Comparison of ENCODE assay signal across 1 cellular context in the genomic region with DNA sequence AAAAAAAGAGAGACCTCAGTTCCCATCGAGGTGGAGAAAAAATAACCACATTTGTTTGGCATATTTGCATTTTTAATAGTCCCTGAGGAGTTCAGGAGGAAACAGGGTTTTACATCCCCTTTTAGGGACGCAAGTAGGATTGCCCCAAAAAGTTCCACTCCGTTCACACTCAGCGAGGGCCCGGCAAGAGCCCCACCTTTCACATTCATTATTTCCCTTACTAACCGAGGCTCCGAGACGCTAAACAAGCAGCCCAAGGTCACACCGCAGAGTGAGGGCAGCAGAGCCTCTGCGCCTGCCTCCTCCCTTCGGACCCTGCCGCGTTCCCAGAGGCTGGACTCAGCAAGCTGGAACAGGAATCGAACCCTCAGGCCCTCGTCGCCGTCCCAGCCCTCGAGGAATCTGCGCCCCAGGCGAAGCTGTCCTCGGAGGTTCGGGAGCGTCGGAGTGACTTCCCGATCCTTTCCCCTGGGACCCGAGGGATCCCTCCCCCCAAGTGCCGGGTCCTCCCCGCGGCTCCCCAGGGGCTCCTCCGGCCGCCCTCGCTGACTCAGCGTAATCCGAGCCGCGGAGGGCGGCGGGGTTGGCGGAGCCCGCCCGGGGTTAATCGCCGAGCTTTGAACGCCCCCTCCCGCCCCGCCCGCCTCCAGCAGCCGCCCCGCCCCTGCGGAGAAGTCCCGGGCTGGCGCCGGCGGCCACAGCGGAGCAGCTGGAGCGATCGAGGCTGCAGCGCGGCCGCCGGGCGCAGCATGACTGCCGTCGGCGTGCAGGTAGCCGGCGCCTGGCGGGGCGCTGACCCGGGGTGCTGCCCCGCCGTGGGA.
TF ChIP-seq lines count a peak whose summit lies in the region.

A gene with protein sequence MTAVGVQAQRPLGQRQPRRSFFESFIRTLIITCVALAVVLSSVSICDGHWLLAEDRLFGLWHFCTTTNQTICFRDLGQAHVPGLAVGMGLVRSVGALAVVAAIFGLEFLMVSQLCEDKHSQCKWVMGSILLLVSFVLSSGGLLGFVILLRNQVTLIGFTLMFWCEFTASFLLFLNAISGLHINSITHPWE (plus strand): TSS at position 700 of the 821 bp plus-strand sequence. CDS start 50 bp downstream, at position 750.

TF ChIP-seq in H1, 55 proteins besides CTCF, POLR2A, EP300 and RAD21:
- TF ChIP-seq TBP (IDR thresholded peaks at IDR 0.05; ENCODE audit: low read depth, low read length) (peak; percentile 20; the same call in 1 of the 2 replicates), PHF8 (conservative IDR thresholded peaks at IDR 0.05; ENCODE audit: low read depth, low read length) (peak; percentile 44; the same call in 1 of the 2 replicates), SIN3A (conservative IDR thresholded peaks at IDR 0.05 in 1 of 2, IDR thresholded peaks at IDR 0.05 in 1 of 2; ENCODE audit: low read depth in 1 of 2, low read length in 2 of 2) (no peak), SIRT6 (IDR thresholded peaks at IDR 0.05; ENCODE audit: low read length) (no peak), KDM5A (IDR thresholded peaks at IDR 0.05; ENCODE audit: low read length) (no peak), CHD2 (IDR thresholded peaks at IDR 0.05; ENCODE audit: low read length) (no peak), POLR2AphosphoS5 (IDR thresholded peaks at IDR 0.05; ENCODE audit: low read depth, low read length) (no peak; the same call in 1 of the 2 replicates), SP1 (IDR thresholded peaks at IDR 0.05; ENCODE audit: low read depth, low read length) (no peak), JUN (IDR thresholded peaks at IDR 0.05; ENCODE audit: low read depth, low read length) (0 out of 2 replicates have a peak, but pooled peaks have one; percentile 13), NRF1 (IDR thresholded peaks at IDR 0.05; ENCODE audit: low read depth, low read length) (no peak), RFX5 (IDR thresholded peaks at IDR 0.05; ENCODE audit: borderline replicate concordance, low read depth, low read length) (no peak), EGR1 (IDR thresholded peaks at IDR 0.05; ENCODE audit: borderline replicate concordance, low read depth, low read length) (no peak), TAF1 (IDR thresholded peaks at IDR 0.05; ENCODE audit: low read depth, low read length) (peak; percentile 45; the same call in 1 of the 2 replicates), BCL11A (IDR thresholded peaks at IDR 0.05; ENCODE audit: low read depth in 2 of 2, low read length in 2 of 2) (no peak), EZH2 (IDR thresholded peaks at IDR 0.05; ENCODE audit: low read depth, low read length, severe bottlenecking) (no peak), SP4 (IDR thresholded peaks at IDR 0.05; ENCODE audit: low read length) (no peak), YY1 (IDR thresholded peaks at IDR 0.05; ENCODE audit: low read depth, low read length) (no peak), CTBP2 (IDR thresholded peaks at IDR 0.05; ENCODE audit: borderline replicate concordance, insufficient read depth, insufficient read length, low read length) (no peak), MAFK (IDR thresholded peaks at IDR 0.05; ENCODE audit: low read depth, low read length) (peak; percentile 96), GABPA (IDR thresholded peaks at IDR 0.05; ENCODE audit: borderline replicate concordance, insufficient read depth, low read length) (no peak), CEBPB (IDR thresholded peaks at IDR 0.05; ENCODE audit: low read depth, low read length) (no peak), SAP30 (IDR thresholded peaks at IDR 0.05; ENCODE audit: insufficient read depth, insufficient replicate concordance, low read length) (no peak), ASH2L (IDR thresholded peaks at IDR 0.05; ENCODE audit: low read length) (no peak), SUZ12 (IDR thresholded peaks at IDR 0.05; ENCODE audit: low read length) (no peak), HDAC6 (IDR thresholded peaks at IDR 0.05; ENCODE audit: low read depth, low read length) (no peak), CHD1 (IDR thresholded peaks at IDR 0.05; ENCODE audit: low read depth, low read length) (no peak), RBBP5 (IDR thresholded peaks at IDR 0.05; ENCODE audit: borderline replicate concordance, low read depth, low read length) (peak; percentile 81; the same call in 1 of the 2 replicates), FOSL1 (IDR thresholded peaks at IDR 0.05; ENCODE audit: insufficient read depth, low read depth, low read length) (no peak), TCF12 (IDR thresholded peaks at IDR 0.05; ENCODE audit: low read depth, low read length) (no peak), JUND (IDR thresholded peaks at IDR 0.05; ENCODE audit: low read length) (no peak), RXRA (IDR thresholded peaks at IDR 0.05; ENCODE audit: insufficient read depth, low read depth, low read length) (no peak), ZNF274 (IDR thresholded peaks at IDR 0.05; ENCODE audit: borderline replicate concordance, extremely low read depth, low read length) (no peak), KDM4A (IDR thresholded peaks at IDR 0.05; ENCODE audit: low read depth, low read length, severe bottlenecking) (peak; percentile 25), KDM1A (IDR thresholded peaks at IDR 0.05; ENCODE audit: borderline replicate concordance, low read length) (peak; percentile 85; the same call in 1 of the 2 replicates), RNF2 (IDR thresholded peaks at IDR 0.05; ENCODE audit: borderline replicate concordance, low read depth, low read length, missing control alignments, poor library complexity, severe bottlenecking) (no peak), GTF2F1 (IDR thresholded peaks at IDR 0.05; ENCODE audit: borderline replicate concordance, low read depth, low read length) (no peak), TAF7 (optimal IDR thresholded peaks at IDR 0.05; ENCODE audit: borderline replicate concordance, low read depth, low read length) (no peak), BACH1 (IDR thresholded peaks at IDR 0.05; ENCODE audit: low read length) (peak; percentile 94), POU5F1 (IDR thresholded peaks at IDR 0.05; ENCODE audit: low read depth, low read length) (no peak), SIX5 (IDR thresholded peaks at IDR 0.05; ENCODE audit: low read depth, low read length) (no peak), CREB1 (IDR thresholded peaks at IDR 0.05) (no peak), NANOG (IDR thresholded peaks at IDR 0.05; ENCODE audit: insufficient read depth, low read depth, low read length, poor library complexity, severe bottlenecking) (peak; percentile 62), CBX5 (IDR thresholded peaks at IDR 0.05; ENCODE audit: low read depth, low read length) (no peak), CBX8 (IDR thresholded peaks at IDR 0.05; ENCODE audit: borderline replicate concordance, low read depth, low read length) (no peak), TEAD4 (IDR thresholded peaks at IDR 0.05; ENCODE audit: low read depth, low read length) (peak; percentile 2; the same call in 1 of the 2 replicates), SP2 (IDR thresholded peaks at IDR 0.05; ENCODE audit: low read length) (no peak), BRCA1 (IDR thresholded peaks at IDR 0.05; ENCODE audit: low read depth, low read length) (no peak)
- TF ChIP-seq, protein P1, sequence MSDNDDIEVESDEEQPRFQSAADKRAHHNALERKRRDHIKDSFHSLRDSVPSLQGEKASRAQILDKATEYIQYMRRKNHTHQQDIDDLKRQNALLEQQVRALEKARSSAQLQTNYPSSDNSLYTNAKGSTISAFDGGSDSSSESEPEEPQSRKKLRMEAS (IDR thresholded peaks at IDR 0.05) = peak; percentile 73
- TF ChIP-seq, protein P2, sequence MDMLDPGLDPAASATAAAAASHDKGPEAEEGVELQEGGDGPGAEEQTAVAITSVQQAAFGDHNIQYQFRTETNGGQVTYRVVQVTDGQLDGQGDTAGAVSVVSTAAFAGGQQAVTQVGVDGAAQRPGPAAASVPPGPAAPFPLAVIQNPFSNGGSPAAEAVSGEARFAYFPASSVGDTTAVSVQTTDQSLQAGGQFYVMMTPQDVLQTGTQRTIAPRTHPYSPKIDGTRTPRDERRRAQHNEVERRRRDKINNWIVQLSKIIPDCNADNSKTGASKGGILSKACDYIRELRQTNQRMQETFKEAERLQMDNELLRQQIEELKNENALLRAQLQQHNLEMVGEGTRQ (IDR thresholded peaks at IDR 0.05; ENCODE audit: low read length) = 0 out of 2 replicates have a peak, but pooled peaks have one; percentile 6
- TF ChIP-seq, protein P3, sequence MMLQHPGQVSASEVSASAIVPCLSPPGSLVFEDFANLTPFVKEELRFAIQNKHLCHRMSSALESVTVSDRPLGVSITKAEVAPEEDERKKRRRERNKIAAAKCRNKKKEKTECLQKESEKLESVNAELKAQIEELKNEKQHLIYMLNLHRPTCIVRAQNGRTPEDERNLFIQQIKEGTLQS (IDR thresholded peaks at IDR 0.05; ENCODE audit: insufficient read depth, low read depth, low read length) = no peak
- TF ChIP-seq, protein P4, sequence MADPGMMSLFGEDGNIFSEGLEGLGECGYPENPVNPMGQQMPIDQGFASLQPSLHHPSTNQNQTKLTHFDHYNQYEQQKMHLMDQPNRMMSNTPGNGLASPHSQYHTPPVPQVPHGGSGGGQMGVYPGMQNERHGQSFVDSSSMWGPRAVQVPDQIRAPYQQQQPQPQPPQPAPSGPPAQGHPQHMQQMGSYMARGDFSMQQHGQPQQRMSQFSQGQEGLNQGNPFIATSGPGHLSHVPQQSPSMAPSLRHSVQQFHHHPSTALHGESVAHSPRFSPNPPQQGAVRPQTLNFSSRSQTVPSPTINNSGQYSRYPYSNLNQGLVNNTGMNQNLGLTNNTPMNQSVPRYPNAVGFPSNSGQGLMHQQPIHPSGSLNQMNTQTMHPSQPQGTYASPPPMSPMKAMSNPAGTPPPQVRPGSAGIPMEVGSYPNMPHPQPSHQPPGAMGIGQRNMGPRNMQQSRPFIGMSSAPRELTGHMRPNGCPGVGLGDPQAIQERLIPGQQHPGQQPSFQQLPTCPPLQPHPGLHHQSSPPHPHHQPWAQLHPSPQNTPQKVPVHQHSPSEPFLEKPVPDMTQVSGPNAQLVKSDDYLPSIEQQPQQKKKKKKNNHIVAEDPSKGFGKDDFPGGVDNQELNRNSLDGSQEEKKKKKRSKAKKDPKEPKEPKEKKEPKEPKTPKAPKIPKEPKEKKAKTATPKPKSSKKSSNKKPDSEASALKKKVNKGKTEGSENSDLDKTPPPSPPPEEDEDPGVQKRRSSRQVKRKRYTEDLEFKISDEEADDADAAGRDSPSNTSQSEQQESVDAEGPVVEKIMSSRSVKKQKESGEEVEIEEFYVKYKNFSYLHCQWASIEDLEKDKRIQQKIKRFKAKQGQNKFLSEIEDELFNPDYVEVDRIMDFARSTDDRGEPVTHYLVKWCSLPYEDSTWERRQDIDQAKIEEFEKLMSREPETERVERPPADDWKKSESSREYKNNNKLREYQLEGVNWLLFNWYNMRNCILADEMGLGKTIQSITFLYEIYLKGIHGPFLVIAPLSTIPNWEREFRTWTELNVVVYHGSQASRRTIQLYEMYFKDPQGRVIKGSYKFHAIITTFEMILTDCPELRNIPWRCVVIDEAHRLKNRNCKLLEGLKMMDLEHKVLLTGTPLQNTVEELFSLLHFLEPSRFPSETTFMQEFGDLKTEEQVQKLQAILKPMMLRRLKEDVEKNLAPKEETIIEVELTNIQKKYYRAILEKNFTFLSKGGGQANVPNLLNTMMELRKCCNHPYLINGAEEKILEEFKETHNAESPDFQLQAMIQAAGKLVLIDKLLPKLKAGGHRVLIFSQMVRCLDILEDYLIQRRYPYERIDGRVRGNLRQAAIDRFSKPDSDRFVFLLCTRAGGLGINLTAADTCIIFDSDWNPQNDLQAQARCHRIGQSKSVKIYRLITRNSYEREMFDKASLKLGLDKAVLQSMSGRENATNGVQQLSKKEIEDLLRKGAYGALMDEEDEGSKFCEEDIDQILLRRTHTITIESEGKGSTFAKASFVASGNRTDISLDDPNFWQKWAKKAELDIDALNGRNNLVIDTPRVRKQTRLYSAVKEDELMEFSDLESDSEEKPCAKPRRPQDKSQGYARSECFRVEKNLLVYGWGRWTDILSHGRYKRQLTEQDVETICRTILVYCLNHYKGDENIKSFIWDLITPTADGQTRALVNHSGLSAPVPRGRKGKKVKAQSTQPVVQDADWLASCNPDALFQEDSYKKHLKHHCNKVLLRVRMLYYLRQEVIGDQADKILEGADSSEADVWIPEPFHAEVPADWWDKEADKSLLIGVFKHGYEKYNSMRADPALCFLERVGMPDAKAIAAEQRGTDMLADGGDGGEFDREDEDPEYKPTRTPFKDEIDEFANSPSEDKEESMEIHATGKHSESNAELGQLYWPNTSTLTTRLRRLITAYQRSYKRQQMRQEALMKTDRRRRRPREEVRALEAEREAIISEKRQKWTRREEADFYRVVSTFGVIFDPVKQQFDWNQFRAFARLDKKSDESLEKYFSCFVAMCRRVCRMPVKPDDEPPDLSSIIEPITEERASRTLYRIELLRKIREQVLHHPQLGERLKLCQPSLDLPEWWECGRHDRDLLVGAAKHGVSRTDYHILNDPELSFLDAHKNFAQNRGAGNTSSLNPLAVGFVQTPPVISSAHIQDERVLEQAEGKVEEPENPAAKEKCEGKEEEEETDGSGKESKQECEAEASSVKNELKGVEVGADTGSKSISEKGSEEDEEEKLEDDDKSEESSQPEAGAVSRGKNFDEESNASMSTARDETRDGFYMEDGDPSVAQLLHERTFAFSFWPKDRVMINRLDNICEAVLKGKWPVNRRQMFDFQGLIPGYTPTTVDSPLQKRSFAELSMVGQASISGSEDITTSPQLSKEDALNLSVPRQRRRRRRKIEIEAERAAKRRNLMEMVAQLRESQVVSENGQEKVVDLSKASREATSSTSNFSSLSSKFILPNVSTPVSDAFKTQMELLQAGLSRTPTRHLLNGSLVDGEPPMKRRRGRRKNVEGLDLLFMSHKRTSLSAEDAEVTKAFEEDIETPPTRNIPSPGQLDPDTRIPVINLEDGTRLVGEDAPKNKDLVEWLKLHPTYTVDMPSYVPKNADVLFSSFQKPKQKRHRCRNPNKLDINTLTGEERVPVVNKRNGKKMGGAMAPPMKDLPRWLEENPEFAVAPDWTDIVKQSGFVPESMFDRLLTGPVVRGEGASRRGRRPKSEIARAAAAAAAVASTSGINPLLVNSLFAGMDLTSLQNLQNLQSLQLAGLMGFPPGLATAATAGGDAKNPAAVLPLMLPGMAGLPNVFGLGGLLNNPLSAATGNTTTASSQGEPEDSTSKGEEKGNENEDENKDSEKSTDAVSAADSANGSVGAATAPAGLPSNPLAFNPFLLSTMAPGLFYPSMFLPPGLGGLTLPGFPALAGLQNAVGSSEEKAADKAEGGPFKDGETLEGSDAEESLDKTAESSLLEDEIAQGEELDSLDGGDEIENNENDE (IDR thresholded peaks at IDR 0.05; ENCODE audit: insufficient replicate concordance, low read length) = no peak
- TF ChIP-seq, protein P5, sequence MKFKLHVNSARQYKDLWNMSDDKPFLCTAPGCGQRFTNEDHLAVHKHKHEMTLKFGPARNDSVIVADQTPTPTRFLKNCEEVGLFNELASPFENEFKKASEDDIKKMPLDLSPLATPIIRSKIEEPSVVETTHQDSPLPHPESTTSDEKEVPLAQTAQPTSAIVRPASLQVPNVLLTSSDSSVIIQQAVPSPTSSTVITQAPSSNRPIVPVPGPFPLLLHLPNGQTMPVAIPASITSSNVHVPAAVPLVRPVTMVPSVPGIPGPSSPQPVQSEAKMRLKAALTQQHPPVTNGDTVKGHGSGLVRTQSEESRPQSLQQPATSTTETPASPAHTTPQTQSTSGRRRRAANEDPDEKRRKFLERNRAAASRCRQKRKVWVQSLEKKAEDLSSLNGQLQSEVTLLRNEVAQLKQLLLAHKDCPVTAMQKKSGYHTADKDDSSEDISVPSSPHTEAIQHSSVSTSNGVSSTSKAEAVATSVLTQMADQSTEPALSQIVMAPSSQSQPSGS (IDR thresholded peaks at IDR 0.05; ENCODE audit: low read length) = no peak
- TF ChIP-seq, protein P6, sequence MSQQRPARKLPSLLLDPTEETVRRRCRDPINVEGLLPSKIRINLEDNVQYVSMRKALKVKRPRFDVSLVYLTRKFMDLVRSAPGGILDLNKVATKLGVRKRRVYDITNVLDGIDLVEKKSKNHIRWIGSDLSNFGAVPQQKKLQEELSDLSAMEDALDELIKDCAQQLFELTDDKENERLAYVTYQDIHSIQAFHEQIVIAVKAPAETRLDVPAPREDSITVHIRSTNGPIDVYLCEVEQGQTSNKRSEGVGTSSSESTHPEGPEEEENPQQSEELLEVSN (IDR thresholded peaks at IDR 0.05) = peak; percentile 72
